In the genomic region with DNA sequence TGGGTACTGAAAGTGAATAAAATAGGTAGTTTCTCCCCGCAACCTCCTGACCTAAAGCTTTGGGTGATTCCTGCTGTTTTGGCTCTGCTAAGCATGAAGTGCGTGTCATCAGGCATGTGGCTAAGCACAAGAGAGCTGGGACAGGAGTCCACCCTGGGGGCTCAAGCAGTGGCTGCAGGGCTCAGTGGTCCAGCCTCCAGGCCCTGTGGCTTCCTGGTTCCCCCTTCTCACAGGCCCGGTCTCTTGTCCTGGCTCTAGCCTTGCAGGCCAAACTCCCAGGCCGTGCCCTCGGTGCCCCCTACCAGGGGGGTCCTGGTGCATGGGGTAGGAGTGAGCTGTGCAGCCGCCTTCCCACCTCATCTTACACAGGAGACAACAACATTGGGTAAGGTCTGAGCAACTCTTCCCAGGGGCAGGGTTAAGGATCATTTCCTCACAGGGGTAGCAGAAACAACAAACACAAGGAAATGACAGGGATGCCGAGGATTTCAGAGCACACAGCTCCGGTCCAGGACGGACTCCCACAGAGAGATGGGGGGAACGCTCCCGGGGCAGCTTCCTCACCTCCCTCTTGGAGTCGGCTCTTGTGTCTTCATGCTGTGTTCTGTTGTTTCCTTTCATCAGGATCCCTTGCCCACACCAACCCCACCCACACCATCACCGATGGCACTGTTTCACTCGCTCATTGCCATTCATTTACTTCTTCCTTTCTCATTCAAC, we compare ENCODE assay signal across 23 cellular contexts. TPM values are rescaled to one million over a fixed set of nuclear protein-coding genes. Genes with fewer than 3 reads are reported as not detected.
DNase-seq lines count a peak whose midpoint lies in the region; ATAC-seq, FAIRE-seq and TF ChIP-seq lines count a peak whose summit lies in the region.
"Had no signal": no experiment of that assay in that cellular context is flagged by ENCODE, and none has a peak within 500 bp of the region (broad histone marks: within the 10 kb centered on the region; RNA-seq: fewer than 3 reads in every experiment).

No MANE protein-coding gene starts in this region.

- H4K91ac ChIP-seq in H1 (replicated peaks; ENCODE audit: insufficient read length, low read length), result peak overlapping the region; percentile 4

- ATAC-seq in HG02610 (IDR thresholded peaks at IDR 0.05; ENCODE audit: unreplicated experiment), result no peak
- ATAC-seq: A549; activated CD4-positive, alpha-beta T cell treated with anti-CD3 and anti-CD28 coated beads for 36 hours; activated T-cell treated with anti-CD3 and anti-CD28 coated beads, Interleukin-2, amount 50 U/mL, for 72 hours; gastroesophageal sphincter; left cardiac atrium; naive thymus-derived CD8-positive, alpha-beta T cell had no signal

- no peak overlapping the region for H3K4ac ChIP-seq in H1 (replicated peaks; ENCODE audit: insufficient read length, low read depth, low read length)

- no peak overlapping the region for H3K14ac ChIP-seq in H1 (ENCODE audit: insufficient read length)

- no peak for TF ChIP-seq EP300 in H1 (IDR thresholded peaks at IDR 0.05; ENCODE audit: borderline replicate concordance in 1 of 2, low read depth in 2 of 2, low read length in 2 of 2)

- peaks cover 56% of the 10 kb centered on the region for H3K4me1 Mint-ChIP-seq in nephron progenitor cell
- H3K4me1 Mint-ChIP-seq: activated CD4-positive, alpha-beta T cell treated with anti-CD3 and anti-CD28 coated beads for 36 hours; activated naive CD4-positive, alpha-beta T cell treated with anti-CD3 and anti-CD28 coated beads, Interleukin-2, amount 10 ng/mL, durations not matched to agents 7 days and 5 days had no signal

- no peak overlapping the region for H4K8ac ChIP-seq in H1 (ENCODE audit: extremely low read depth, insufficient read depth, low read length)

- H3K9me3 ChIP-seq in NT2/D1 (ENCODE audit: insufficient read depth, low read length), result no peaks in the 10 kb centered on the region
- no peaks in the 10 kb centered on the region for H3K9me3 ChIP-seq in H1 (ENCODE audit: insufficient read depth in 2 of 2, low read depth in 1 of 2, low read length in 1 of 2)
- H3K9me3 ChIP-seq: A549, esophagus squamous epithelium, gastroesophageal sphincter had no signal

- no peak overlapping the region for H2BK15ac ChIP-seq in H1 (ENCODE audit: low read length)

- H2BK5ac ChIP-seq in H1 (ENCODE audit: low read depth, low read length), result peak overlapping the region; percentile 94; the same call in 1 of the 2 replicates

- POLR2A ChIA-PET in H1 (lab: Charles Lee; ENCODE audit: partially characterized antibody), result interaction anchor here (0.9 to 17.0 kb wide), 7 partner anchors 16 to 198 kb away, joined by 3 to 95 read pairs (median 5); a partner anchor contains a TSS

- no peak for TF ChIP-seq RAD21 in H1 (IDR thresholded peaks at IDR 0.05 in 1 of 2, conservative IDR thresholded peaks at IDR 0.05 in 1 of 2; ENCODE audit: low read depth in 2 of 2, low read length in 2 of 2)

- no peak overlapping the region for H2BK120ac ChIP-seq in H1 (replicated peaks; ENCODE audit: low read depth, low read length)

- no peak overlapping the region for H3K56ac ChIP-seq in H1 (replicated peaks; ENCODE audit: insufficient read length, low read depth, low read length)

- H3K27me3 ChIP-seq in NT2/D1 (ENCODE audit: insufficient read depth, insufficient read length) (no peaks in the 10 kb centered on the region), H1 (replicated peaks in 1 of 4; ENCODE audit: control insufficient read depth in 3 of 4, extremely low read depth in 1 of 4, insufficient read depth in 3 of 4, low read length in 3 of 4) (no peaks in the 10 kb centered on the region)
- H3K27me3 ChIP-seq: esophagus squamous epithelium, gastroesophageal sphincter had no signal

- peaks cover 3% of the 10 kb centered on the region for H3K27me3 Mint-ChIP-seq in nephron progenitor cell (ENCODE audit: low read depth, poor library complexity)
- H3K27me3 Mint-ChIP-seq: activated CD4-positive, alpha-beta T cell treated with anti-CD3 and anti-CD28 coated beads for 36 hours; naive thymus-derived CD8-positive, alpha-beta T cell had no signal

- peaks cover 3% of the 10 kb centered on the region for H3K79me1 ChIP-seq in H1 (ENCODE audit: low read depth, low read length)

- H3K27ac ChIP-seq in H1 (ENCODE audit: low read depth, low read length), result no peak overlapping the region
- H3K27ac ChIP-seq: A549, esophagus squamous epithelium, gastroesophageal sphincter had no signal

- H3K79me2 ChIP-seq in H1 (ENCODE audit: control insufficient read depth in 1 of 2, insufficient read depth in 2 of 2, low read length in 2 of 2), result no peaks in the 10 kb centered on the region

- peak overlapping the region; percentile 78; the same call in 1 of the 2 replicates for H2AK5ac ChIP-seq in H1 (ENCODE audit: low read depth, low read length)

- peaks cover 14% of the 10 kb centered on the region for H3K4me1 ChIP-seq in NT2/D1 (ENCODE audit: insufficient read depth, insufficient read length)
- peaks cover 6 to 16% (median 12%) of the 10 kb centered on the region in 4 experiments for H3K4me1 ChIP-seq in H1 (replicated peaks in 1 of 4; ENCODE audit: control insufficient read depth in 3 of 4, insufficient read depth in 4 of 4, low read length in 3 of 4)
- H3K4me1 ChIP-seq: A549, esophagus squamous epithelium, gastroesophageal sphincter had no signal

- H3K4me3 ChIP-seq in NT2/D1 (ENCODE audit: insufficient read length, low read depth) (no peak overlapping the region), H1 (ENCODE audit: extremely low read depth in 1 of 4, insufficient read depth in 2 of 4, low read depth in 3 of 4, low read length in 4 of 4) (no peak overlapping the region)
- H3K4me3 ChIP-seq: A549, esophagus squamous epithelium, gastroesophageal sphincter had no signal

- peak overlapping the region in 1 of 2 experiments; percentile 22; a peak in 1 of 4 replicates for H3K4me2 ChIP-seq in H1 (ENCODE audit: insufficient read depth in 1 of 2, low read depth in 2 of 2, low read length in 2 of 2)
- H3K4me2 ChIP-seq: A549 had no signal

- no peak overlapping the region for H3K23ac ChIP-seq in H1 (ENCODE audit: insufficient read length)

- CTCF ChIA-PET in H1 (lab: Charles Lee; ENCODE audit: partially characterized antibody), result interaction anchor here (0.6 to 2.1 kb wide), 5 partner anchors 13 to 97 kb away, joined by 3 to 6 read pairs (median 4); no protein-coding TSS in a partner anchor

- H2BK20ac ChIP-seq in H1 (ENCODE audit: low read length), result peak overlapping the region; percentile 7; the same call in 1 of the 2 replicates

- no peaks in the 10 kb centered on the region for H4K20me1 ChIP-seq in H1 (replicated peaks in 1 of 2; ENCODE audit: control insufficient read depth in 1 of 2, insufficient read depth in 2 of 2, low read length in 2 of 2)

- TF ChIP-seq POLR2A in H1 (IDR thresholded peaks at IDR 0.05; ENCODE audit: control extremely low read depth in 1 of 2, low read depth in 2 of 2, low read length in 2 of 2), result no peak

- no peaks in the 10 kb centered on the region for H3K9me3 Mint-ChIP-seq in nephron progenitor cell
- H3K9me3 Mint-ChIP-seq: activated naive CD4-positive, alpha-beta T cell treated with anti-CD3 and anti-CD28 coated beads, Interleukin-2, amount 10 ng/mL, durations not matched to agents 7 days and 5 days; activated T-cell treated with anti-CD3 and anti-CD28 coated beads, Interleukin-2, amount 50 U/mL, for 72 hours; naive thymus-derived CD8-positive, alpha-beta T cell had no signal

- H2BK12ac ChIP-seq in H1 (ENCODE audit: low read depth, low read length), result peak overlapping the region; percentile 2; the same call in 1 of the 2 replicates

- no peak overlapping the region for H4K5ac ChIP-seq in H1 (ENCODE audit: insufficient read length, low read depth, low read length)

- H3K9ac ChIP-seq in NT2/D1 (ENCODE audit: insufficient read length, low read depth), result peak overlapping the region; percentile 37
- H3K9ac ChIP-seq in H1 (replicated peaks in 1 of 4; ENCODE audit: extremely low read depth in 1 of 4, low read depth in 3 of 4, low read length in 3 of 4), result no peak overlapping the region; a peak in 1 of 7 replicates

- H3K36me3 Mint-ChIP-seq in nephron progenitor cell (ENCODE audit: low read depth), result peaks cover 21% of the 10 kb centered on the region
- H3K36me3 Mint-ChIP-seq: activated naive CD4-positive, alpha-beta T cell treated with anti-CD3 and anti-CD28 coated beads, Interleukin-2, amount 10 ng/mL, durations not matched to agents 7 days and 5 days had no signal

- WGBS in H1 (ENCODE audit: extremely low coverage in 1 of 2, insufficient coverage in 1 of 2, insufficient read length in 1 of 2, insufficient replicate concordance in 2 of 2, low coverage in 1 of 2, low lambda C conversion rate in 2 of 2, missing lambda C conversion rate in 1 of 2), 2 experiments, result 47% methylated on average over 14 of the region's 14 CpGs; no CpG with 5 or more reads in 1 of the 2 experiments

- H3K27ac Mint-ChIP-seq in nephron progenitor cell, result peak overlapping the region; percentile 30
- H3K27ac Mint-ChIP-seq: activated CD4-positive, alpha-beta T cell treated with anti-CD3 and anti-CD28 coated beads for 36 hours; activated naive CD4-positive, alpha-beta T cell treated with anti-CD3 and anti-CD28 coated beads, Interleukin-2, amount 10 ng/mL, durations not matched to agents 7 days and 5 days; activated T-cell treated with anti-CD3 and anti-CD28 coated beads, Interleukin-2, amount 50 U/mL, for 72 hours had no signal

- FAIRE-seq in H1 (lab: Jason Lieb, UNC), result no peak
- FAIRE-seq: A549 had no signal

- no peak overlapping the region for H3K4me3 Mint-ChIP-seq in nephron progenitor cell
- H3K4me3 Mint-ChIP-seq: activated CD4-positive, alpha-beta T cell treated with anti-CD3 and anti-CD28 coated beads for 36 hours; activated naive CD4-positive, alpha-beta T cell treated with anti-CD3 and anti-CD28 coated beads, Interleukin-2, amount 10 ng/mL, durations not matched to agents 7 days and 5 days; activated T-cell treated with anti-CD3 and anti-CD28 coated beads, Interleukin-2, amount 50 U/mL, for 72 hours; naive thymus-derived CD8-positive, alpha-beta T cell had no signal

- no peaks in the 10 kb centered on the region for H3K23me2 ChIP-seq in H1 (ENCODE audit: low read depth, low read length)

- peak; percentile 76 for DNase-seq in EH (ENCODE audit: low read depth)
- DNase-seq in NT2/D1 (ENCODE audit: low read depth, low spot score), result peak; percentile 75
- peak in 1 of 2 experiments; percentile 54 for DNase-seq in H1 (ENCODE audit: low read depth in 1 of 2, low spot score in 2 of 2)
- DNase-seq in nephron progenitor cell, result no peak
- DNase-seq in NCI-H510A treated with DMSO at 0.1 percent for 48 hours (lab: John Stamatoyannopoulos, UW), result no peak
- DNase-seq in NCI-H524 treated with DMSO at 0.1 percent for 48 hours (lab: John Stamatoyannopoulos, UW), result no peak
- no peak for DNase-seq in foreskin melanocyte
- DNase-seq: activated CD4-positive, alpha-beta T cell treated with anti-CD3 and anti-CD28 coated beads for 36 hours; activated naive CD4-positive, alpha-beta T cell treated with anti-CD3 and anti-CD28 coated beads, Interleukin-2, amount 10 ng/mL, durations not matched to agents 7 days and 5 days; activated T-cell treated with anti-CD3 and anti-CD28 coated beads, Interleukin-2, amount 50 U/mL, for 72 hours; DND-41; effector CD4-positive, alpha-beta T cell; esophagus squamous epithelium; KBM-7; left cardiac atrium; naive thymus-derived CD8-positive, alpha-beta T cell; NCI-H146; NCI-H2171; NCI-H526 treated with DMSO at 0.1 percent for 48 hours; substantia nigra had no signal

- H3K36me3 ChIP-seq in NT2/D1 (ENCODE audit: insufficient read depth, insufficient read length, low read length) (peaks cover 80% of the 10 kb centered on the region), H1 (ENCODE audit: control insufficient read depth in 2 of 4, insufficient read depth in 4 of 4, low read length in 3 of 4) (peaks cover 0 to 14% (median 4%) of the 10 kb centered on the region in 4 experiments; a peak in 5 of 8 replicates)
- H3K36me3 ChIP-seq: esophagus squamous epithelium had no signal

- no peak overlapping the region for H2AFZ ChIP-seq in H1 (ENCODE audit: low read length)

- TF ChIP-seq CTCF in H1 (IDR thresholded peaks at IDR 0.05; ENCODE audit: control extremely low read depth in 1 of 3, insufficient read depth in 1 of 3, low read depth in 1 of 3, low read length in 3 of 3) (no peak), nephron progenitor cell (IDR thresholded peaks at IDR 0.05) (no peak)

- peak overlapping the region; percentile 15; the same call in 1 of the 2 replicates for H3K18ac ChIP-seq in H1 (ENCODE audit: extremely low read depth, low read length)

RNA-seq across cellular contexts. Expression of a gene that starts 19.8 kb away (rescaled TPM):
- 230 and 239 TPM in 2 replicates for total RNA-seq in H1 (2021; fragmentation: NEBNext Ultra II Directional; extraction: Animal tissue kit (Norgen Biotek cat#: 25700))
- 308 and 434 TPM in 2 replicates for polyA plus RNA-seq in H1 (2011; rRNA removed)
- 236 TPM for polyA plus RNA-seq in H1 (2011; cell fraction: cytosol; rRNA removed)
- polyA plus RNA-seq in H1 (2011; cell fraction: nucleus; rRNA removed), result 357 TPM
- 162 to 242 TPM (median 209 TPM) in 4 replicates for polyA plus RNA-seq in H1 (2012, experiment 1 of 2)
- polyA plus RNA-seq in H1 (2012, experiment 2 of 2), result 247 TPM
- polyA plus RNA-seq in H1 (2013, experiment 1 of 2), result 529 TPM
- 510 TPM for polyA plus RNA-seq in H1 (2013, experiment 2 of 2)
- 208 and 234 TPM in 2 replicates for polyA minus RNA-seq in H1 (2011; rRNA and poly(A)+ RNA removed)
- 142 TPM for polyA minus RNA-seq in H1 (2011; cell fraction: cytosol; rRNA and poly(A)+ RNA removed)
- 197 TPM for polyA minus RNA-seq in H1 (2011; cell fraction: nucleus; rRNA and poly(A)+ RNA removed)

Comparison
In these comparisons a context has a peak if more than half of its experiments do, and no peak if none do; other contexts are left out.
1. DNase-seq: peak in EH (single experiment) and NT2/D1 (single experiment); none in nephron progenitor cell (single experiment), NCI-H510A treated with DMSO at 0.1 percent for 48 hours (single experiment), NCI-H524 treated with DMSO at 0.1 percent for 48 hours (single experiment) and foreskin melanocyte (single experiment).